1 cellular context compared by ENCODE assay signal in the genomic region with DNA sequence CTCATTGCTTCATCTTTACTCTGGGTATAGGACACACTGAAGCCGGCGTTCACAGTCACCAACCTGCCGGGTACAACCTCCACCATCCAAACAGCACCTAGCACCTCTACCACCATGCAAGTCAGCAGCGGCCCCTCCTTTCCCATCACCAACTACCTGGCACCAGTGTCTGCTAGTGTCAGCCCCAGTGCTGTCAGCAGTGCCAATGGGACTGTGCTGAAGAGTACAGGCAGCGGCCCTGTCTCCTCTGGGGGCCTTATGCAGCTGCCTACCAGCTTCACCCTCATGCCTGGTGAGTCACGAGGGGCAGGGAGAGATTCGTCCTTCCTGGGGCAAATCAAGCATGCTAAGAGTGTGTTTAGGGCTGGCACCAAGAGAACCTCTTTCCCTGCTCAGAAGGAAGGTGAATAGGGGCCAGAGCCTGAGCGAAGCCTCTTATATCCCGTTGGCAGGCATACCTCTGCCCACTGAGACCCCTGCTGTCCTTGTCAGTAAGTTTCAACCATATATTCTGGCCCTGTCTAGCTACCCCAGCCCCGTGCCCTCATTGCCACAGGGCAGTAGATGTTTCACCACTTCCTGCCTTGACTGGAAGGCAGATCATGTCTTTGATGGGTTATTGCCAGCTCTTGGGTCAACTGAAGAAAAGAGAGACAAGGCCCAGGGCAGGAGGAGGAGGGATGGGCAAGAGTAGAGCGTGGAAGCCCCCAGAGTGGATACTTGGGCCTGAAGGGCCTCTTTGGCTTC.
TF ChIP-seq lines count a peak whose summit lies in the region.

No MANE protein-coding gene starts in this region.

TF ChIP-seq in GM12878, 131 proteins besides CTCF, POLR2A, EP300 and RAD21:
- TF ChIP-seq, protein P1, sequence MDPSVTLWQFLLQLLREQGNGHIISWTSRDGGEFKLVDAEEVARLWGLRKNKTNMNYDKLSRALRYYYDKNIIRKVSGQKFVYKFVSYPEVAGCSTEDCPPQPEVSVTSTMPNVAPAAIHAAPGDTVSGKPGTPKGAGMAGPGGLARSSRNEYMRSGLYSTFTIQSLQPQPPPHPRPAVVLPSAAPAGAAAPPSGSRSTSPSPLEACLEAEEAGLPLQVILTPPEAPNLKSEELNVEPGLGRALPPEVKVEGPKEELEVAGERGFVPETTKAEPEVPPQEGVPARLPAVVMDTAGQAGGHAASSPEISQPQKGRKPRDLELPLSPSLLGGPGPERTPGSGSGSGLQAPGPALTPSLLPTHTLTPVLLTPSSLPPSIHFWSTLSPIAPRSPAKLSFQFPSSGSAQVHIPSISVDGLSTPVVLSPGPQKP (IDR thresholded peaks at IDR 0.05; ENCODE audit: low read depth, low read length), result no peak
- TF ChIP-seq ZSCAN29 (IDR thresholded peaks at IDR 0.05), result no peak
- TF ChIP-seq, protein P2, sequence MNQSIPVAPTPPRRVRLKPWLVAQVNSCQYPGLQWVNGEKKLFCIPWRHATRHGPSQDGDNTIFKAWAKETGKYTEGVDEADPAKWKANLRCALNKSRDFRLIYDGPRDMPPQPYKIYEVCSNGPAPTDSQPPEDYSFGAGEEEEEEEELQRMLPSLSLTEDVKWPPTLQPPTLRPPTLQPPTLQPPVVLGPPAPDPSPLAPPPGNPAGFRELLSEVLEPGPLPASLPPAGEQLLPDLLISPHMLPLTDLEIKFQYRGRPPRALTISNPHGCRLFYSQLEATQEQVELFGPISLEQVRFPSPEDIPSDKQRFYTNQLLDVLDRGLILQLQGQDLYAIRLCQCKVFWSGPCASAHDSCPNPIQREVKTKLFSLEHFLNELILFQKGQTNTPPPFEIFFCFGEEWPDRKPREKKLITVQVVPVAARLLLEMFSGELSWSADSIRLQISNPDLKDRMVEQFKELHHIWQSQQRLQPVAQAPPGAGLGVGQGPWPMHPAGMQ (IDR thresholded peaks at IDR 0.05; ENCODE audit: borderline replicate concordance), result no peak
- TF ChIP-seq ESRRA (IDR thresholded peaks at IDR 0.05; ENCODE audit: low read length), result no peak
- TF ChIP-seq RUNX3 (IDR thresholded peaks at IDR 0.05; ENCODE audit: low read length), result no peak
- TF ChIP-seq BACH1 (IDR thresholded peaks at IDR 0.05; ENCODE audit: borderline replicate concordance), result no peak
- no peak for TF ChIP-seq BMI1 (IDR thresholded peaks at IDR 0.05; ENCODE audit: borderline replicate concordance)
- TF ChIP-seq, protein P3, sequence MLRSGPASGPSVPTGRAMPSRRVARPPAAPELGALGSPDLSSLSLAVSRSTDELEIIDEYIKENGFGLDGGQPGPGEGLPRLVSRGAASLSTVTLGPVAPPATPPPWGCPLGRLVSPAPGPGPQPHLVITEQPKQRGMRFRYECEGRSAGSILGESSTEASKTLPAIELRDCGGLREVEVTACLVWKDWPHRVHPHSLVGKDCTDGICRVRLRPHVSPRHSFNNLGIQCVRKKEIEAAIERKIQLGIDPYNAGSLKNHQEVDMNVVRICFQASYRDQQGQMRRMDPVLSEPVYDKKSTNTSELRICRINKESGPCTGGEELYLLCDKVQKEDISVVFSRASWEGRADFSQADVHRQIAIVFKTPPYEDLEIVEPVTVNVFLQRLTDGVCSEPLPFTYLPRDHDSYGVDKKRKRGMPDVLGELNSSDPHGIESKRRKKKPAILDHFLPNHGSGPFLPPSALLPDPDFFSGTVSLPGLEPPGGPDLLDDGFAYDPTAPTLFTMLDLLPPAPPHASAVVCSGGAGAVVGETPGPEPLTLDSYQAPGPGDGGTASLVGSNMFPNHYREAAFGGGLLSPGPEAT (IDR thresholded peaks at IDR 0.05; ENCODE audit: low read depth), result no peak
- no peak for TF ChIP-seq FOXM1 (IDR thresholded peaks at IDR 0.05; ENCODE audit: low read depth, low read length)
- TF ChIP-seq NR2F1 (conservative IDR thresholded peaks at IDR 0.05), result no peak
- TF ChIP-seq TARDBP (IDR thresholded peaks at IDR 0.05; ENCODE audit: borderline replicate concordance), result no peak
- no peak for TF ChIP-seq RBBP5 (conservative IDR thresholded peaks at IDR 0.05)
